In the genomic region with DNA sequence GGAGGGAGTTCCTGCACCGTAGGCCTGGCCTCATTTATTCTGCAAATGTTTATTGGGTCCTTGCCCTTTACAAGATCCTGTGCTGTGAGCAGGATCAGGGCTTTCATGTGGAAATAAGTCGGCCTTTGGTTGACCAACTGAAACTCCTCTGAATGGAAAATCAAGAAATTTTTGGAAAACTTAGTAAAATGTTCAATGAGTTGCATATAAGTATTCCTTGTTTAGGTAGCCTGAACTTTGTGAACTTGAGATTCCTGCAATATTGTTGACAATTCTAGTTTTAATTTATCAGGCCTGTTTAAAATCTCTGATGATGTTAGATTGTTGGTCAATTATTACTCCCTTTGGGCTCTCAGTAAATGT, we compare ENCODE assay signal across 8 cellular contexts. TPM values are rescaled to one million over a fixed set of nuclear protein-coding genes. Genes with fewer than 3 reads are reported as not detected.
A peak's percentile ranks its signal among the peaks of the same experiment; 100 is the strongest.
DNase-seq lines count a peak whose midpoint lies in the region; ATAC-seq and TF ChIP-seq lines count a peak whose summit lies in the region.

No MANE protein-coding gene starts in this region.

- BruUV-seq in PC-9 (replicated peaks; lab: Mats Ljungman, UMichigan), result TSS peak; percentile 22

- peaks cover 39% of the 10 kb centered on the region for H3K4me1 ChIP-seq in PC-9 (replicated peaks; ENCODE audit: insufficient read depth)
- H3K4me1 ChIP-seq in neuronal stem cell (ENCODE audit: control insufficient read depth in 2 of 2, insufficient read depth in 1 of 2, low read depth in 1 of 2, low read length in 2 of 2), result peaks cover 2% of the 10 kb centered on the region in 2 donors

- H3K36me3 ChIP-seq in PC-9 (ENCODE audit: low read depth) (peaks cover 10% of the 10 kb centered on the region; the same call in 1 of the 2 replicates), neuronal stem cell (replicated peaks in 1 of 2; ENCODE audit: control insufficient read depth in 2 of 2, insufficient read depth in 2 of 2, low read length in 2 of 2) (peaks cover 11 to 78% of the 10 kb centered on the region in 2 donors)

- H3K4ac ChIP-seq in neuronal stem cell (ENCODE audit: low read length), result no peak overlapping the region

- CTCF ChIA-PET in PC-9 (lab: Charles Lee), result no interaction called here

- H3K27ac ChIP-seq in PC-9 (no peak overlapping the region), neuronal stem cell (replicated peaks; ENCODE audit: low read length) (no peak overlapping the region)

- H3K9me3 Mint-ChIP-seq in CD14-positive monocyte, result peaks cover 0 to 4% (median 0%) of the 10 kb centered on the region in 7 donors

- intact Hi-C loops in CD14-positive monocyte (cut with micrococcal nuclease) (loop anchor here (2.0 to 10.0 kb wide), 2 partner anchors 35 to 61 kb away; partner anchors contain the start of genes CANX (in 2 of the 2) and LTC4S (in 1 of the 2)), PC-9 (cut with micrococcal nuclease; ENCODE audit: unreplicated experiment) (loop anchor here (2.0 to 10.0 kb wide), 5 partner anchors 61 to 1454 kb away; partner anchors contain the start of genes HNRNPH1, MRNIP and TBC1D9B)

- H3K14ac ChIP-seq in neuronal stem cell (ENCODE audit: low read length), result peak overlapping the region; percentile 82

- H2AK5ac ChIP-seq in neuronal stem cell (ENCODE audit: low read depth, low read length), result peak overlapping the region; percentile 84

- no peak overlapping the region for H2BK12ac ChIP-seq in neuronal stem cell (ENCODE audit: low read length)

- H3K4me2 ChIP-seq in PC-9 (peak overlapping the region; percentile 95), neuronal stem cell (ENCODE audit: insufficient read depth, low read length, poor library complexity, severe bottlenecking) (peak overlapping the region; percentile 73)

- no peaks in the 10 kb centered on the region for H3K27me3 Mint-ChIP-seq in CD14-positive monocyte (ENCODE audit: low read depth in 3 of 3)

- H3K18ac ChIP-seq in neuronal stem cell (ENCODE audit: low read length), result no peak overlapping the region

- H3K27me3 ChIP-seq in PC-9 (ENCODE audit: insufficient read depth, low read depth) (no peaks in the 10 kb centered on the region), neuronal stem cell (ENCODE audit: control insufficient read depth in 3 of 3, insufficient read depth in 3 of 3, low read depth in 1 of 3, low read length in 3 of 3) (no peaks in the 10 kb centered on the region)

- H3K79me2 ChIP-seq in PC-9 (ENCODE audit: low read depth), result peaks cover 54% of the 10 kb centered on the region

- peaks cover 33 to 45% of the 10 kb centered on the region in 2 donors for H3K36me3 Mint-ChIP-seq in CD14-positive monocyte

- no CpG with 5 or more reads among the region's 2 CpGs for WGBS in neuronal stem cell (ENCODE audit: extremely low coverage in 2 of 2, insufficient read length in 2 of 2, insufficient replicate concordance in 1 of 2), 2 donors

- no peak overlapping the region for H2BK15ac ChIP-seq in neuronal stem cell (ENCODE audit: low read length)

- H4K91ac ChIP-seq in neuronal stem cell (ENCODE audit: low read depth, low read length, poor library complexity), result no peak overlapping the region

- H4K8ac ChIP-seq in neuronal stem cell (ENCODE audit: low read depth, low read length), result no peak overlapping the region

- H3K9ac ChIP-seq in neuronal stem cell (ENCODE audit: low read depth, low read length, poor library complexity), result no peak overlapping the region

- ATAC-seq in GM18517 (IDR thresholded peaks at IDR 0.05; ENCODE audit: unreplicated experiment) (no peak), GM18520 (IDR thresholded peaks at IDR 0.05; ENCODE audit: unreplicated experiment) (no peak)

- H4K20me1 ChIP-seq in PC-9 (ENCODE audit: insufficient read depth), result peaks cover 43% of the 10 kb centered on the region

- no peak overlapping the region for H2BK120ac ChIP-seq in neuronal stem cell (ENCODE audit: low read depth, low read length)

- H3K9me3 ChIP-seq in PC-9 (ENCODE audit: insufficient read depth, low read depth) (no peaks in the 10 kb centered on the region), neuronal stem cell (replicated peaks in 1 of 2; ENCODE audit: control insufficient read depth in 2 of 2, insufficient read depth in 1 of 2, low read depth in 1 of 2, low read length in 2 of 2) (no peaks in the 10 kb centered on the region)

- no peak overlapping the region for H2BK5ac ChIP-seq in neuronal stem cell (ENCODE audit: low read length)

- H3K79me1 ChIP-seq in neuronal stem cell (ENCODE audit: low read depth, low read length), result peaks cover 7% of the 10 kb centered on the region

- POLR2A ChIA-PET in PC-9 (lab: Charles Lee; ENCODE audit: unreplicated experiment), result no interaction called here

- no peak overlapping the region for H3K23ac ChIP-seq in neuronal stem cell (ENCODE audit: low read depth, low read length, poor library complexity)

- peak overlapping the region; percentile 91 to 96 (median 94) for H3K27ac Mint-ChIP-seq in CD14-positive monocyte

- H3K9me2 ChIP-seq in PC-9 (ENCODE audit: insufficient read depth), result no peaks in the 10 kb centered on the region

- peak overlapping the region; percentile 74 for H2AFZ ChIP-seq in PC-9
- H2AFZ ChIP-seq in neuronal stem cell (ENCODE audit: low read length), result peak overlapping the region; percentile 91

- DNase-seq in CD14-positive monocyte (ENCODE audit: low spot score) (no peak), PC-9 (no peak), epithelial cell of esophagus (ENCODE audit: low read depth) (no peak), neuronal stem cell (ENCODE audit: low spot score) (peak; percentile 6), HT-29 (ENCODE audit: low spot score) (no peak), NCI-H345 treated with DMSO at 0.1 percent for 48 hours (lab: John Stamatoyannopoulos, UW; ENCODE audit: unreplicated experiment) (no peak)

- H3K4me1 Mint-ChIP-seq in CD14-positive monocyte, result peaks cover 66% of the 10 kb centered on the region

- H3K4me3 Mint-ChIP-seq in CD14-positive monocyte, result peak overlapping the region; percentile 92 to 96

- H3F3A ChIP-seq in PC-9 (ENCODE audit: insufficient read depth, low read depth), result peaks cover 36% of the 10 kb centered on the region

- H3K4me3 ChIP-seq in PC-9 (peak overlapping the region; percentile 77), epithelial cell of esophagus (ENCODE audit: low read length) (peak overlapping the region; percentile 69), neuronal stem cell (ENCODE audit: low read length in 2 of 2) (peak overlapping the region; percentile 68 to 94)

- no peak for TF ChIP-seq CTCF in CD14-positive monocyte (IDR thresholded peaks at IDR 0.05)
- no peak for TF ChIP-seq CTCF in PC-9 (conservative IDR thresholded peaks at IDR 0.05)
- TF ChIP-seq CTCF in epithelial cell of esophagus (IDR thresholded peaks at IDR 0.05; ENCODE audit: insufficient read depth, low read depth, low read length, missing control alignments), result no peak

RNA-seq across cellular contexts. Expression of gene MAML1, which starts 1.1 kb away (rescaled TPM):
- 1 to 10 TPM; 2.2 to 2.7 TPM for polyA plus RNA-seq in CD14-positive monocyte
- 25.7 and 34.0 TPM in 2 replicates for total RNA-seq in PC-9 (2021)
- 34.7 TPM for polyA plus RNA-seq in neuronal stem cell (2013, experiment 1 of 2)
- polyA plus RNA-seq in neuronal stem cell (2013, experiment 2 of 2), result 39.1 TPM
- 15.4 and 30.0 TPM in 2 replicates for total RNA-seq in HT-29 (2014; rRNA removed; shearing (Covaris generic))

RNA-seq across cellular contexts. Expression of gene CANX, which starts 35.0 kb away (rescaled TPM):
- polyA plus RNA-seq in CD14-positive monocyte, result 100 to 1,000 TPM; 259 to 368 TPM
- 712 and 792 TPM in 2 replicates for total RNA-seq in PC-9 (2021)
- 176 TPM for polyA plus RNA-seq in neuronal stem cell (2013, experiment 1 of 2)
- 182 TPM for polyA plus RNA-seq in neuronal stem cell (2013, experiment 2 of 2)
- 239 and 260 TPM in 2 replicates for total RNA-seq in HT-29 (2014; rRNA removed; shearing (Covaris generic))

RNA-seq across cellular contexts. Expression of gene CBY3, which starts 52.9 kb away (rescaled TPM):
- not detected for polyA plus RNA-seq in CD14-positive monocyte
- not detected in 2 replicates for total RNA-seq in PC-9 (2021)
- polyA plus RNA-seq in neuronal stem cell (2013, experiment 1 of 2), result not detected
- 0.07 TPM for polyA plus RNA-seq in neuronal stem cell (2013, experiment 2 of 2)
- not detected in 2 replicates for total RNA-seq in HT-29 (2014; rRNA removed; shearing (Covaris generic))
